In the genomic region with DNA sequence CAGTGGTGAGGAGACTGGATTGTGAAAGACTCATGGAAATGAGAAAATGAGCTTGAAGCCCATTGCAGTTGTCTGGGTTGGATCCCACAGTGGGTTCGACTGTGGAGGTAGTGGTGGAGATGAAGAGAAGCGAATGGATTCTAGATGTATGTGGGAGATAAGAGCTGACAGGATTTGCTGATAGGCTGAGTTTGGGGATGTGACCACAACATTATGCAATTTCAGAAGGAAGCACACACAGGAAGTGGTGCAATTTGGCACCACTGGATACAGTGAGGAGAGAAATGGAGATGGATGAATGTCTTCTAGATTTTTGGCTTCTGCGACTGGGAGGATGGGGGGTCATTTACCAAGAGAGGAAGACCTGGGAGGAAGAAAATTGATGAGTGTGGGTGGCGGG, we compare ENCODE assay signal across 19 cellular contexts.
"Had no signal": no experiment of that assay in that cellular context is flagged by ENCODE, and none has a peak within 500 bp of the region (broad histone marks: within the 10 kb centered on the region; RNA-seq: fewer than 3 reads in every experiment).

No MANE protein-coding gene starts in this region.

- H3K27me3 ChIP-seq: heart right ventricle, pancreas, stomach, testis, upper lobe of left lung had no signal

- H3K4me3 Mint-ChIP-seq: activated T-helper 1 cell treated with anti-CD3 and anti-CD28 coated beads, Interleukin-12 subunit alpha, Interleukin-12 subunit beta, Interleukin-2, Interleukin-4 antibody, amounts not matched to agents 30 ng/mL and 10 ng/mL and 1 ng/mL, durations not matched to agents 14 hours and 24 hours and 36 hours; dendritic cell treated with granulocyte-macrophage colony-stimulating factor and Interleukin-4, amounts not matched to agents 40 ng/mL and 50 ng/mL, for 4 days had no signal

- H3K4me3 ChIP-seq: heart right ventricle, lung, pancreas, stomach, testis, upper lobe of left lung had no signal

- DNase-seq: activated CD4-positive, alpha-beta T cell treated with anti-CD3 and anti-CD28 coated beads, Interleukin-2, amount 50 U/mL, for 1 hour; activated naive CD4-positive, alpha-beta T cell; aorta; cerebellar nuclear complex; effector memory CD4-positive, alpha-beta T cell; heart right ventricle; left colon; midbrain; pancreas; stimulated activated CD4-positive, alpha-beta T cell treated with anti-CD3 and anti-CD28 coated beads, Interleukin-1b, Interleukin-23, amount 100 ng/mL, for 48 hours; stomach; testis; upper lobe of left lung had no signal

- ATAC-seq: activated CD4-positive, CD25-positive, alpha-beta regulatory T cell treated with anti-CD3 and anti-CD28 coated beads, Interleukin-2, amount 50 U/mL, for 24 hours; left colon had no signal

- H3K27ac ChIP-seq: epithelial cell of prostate, pancreas, stomach, testis, upper lobe of left lung had no signal

- H3K4me1 ChIP-seq: pancreas, testis had no signal

- FAIRE-seq: frontal cortex, pancreas had no signal

- H3K9me3 Mint-ChIP-seq: activated T-helper 1 cell treated with anti-CD3 and anti-CD28 coated beads, Interleukin-12 subunit alpha, Interleukin-12 subunit beta, Interleukin-2, Interleukin-4 antibody, amounts not matched to agents 30 ng/mL and 10 ng/mL and 1 ng/mL, durations not matched to agents 14 hours and 24 hours and 36 hours; dendritic cell treated with granulocyte-macrophage colony-stimulating factor and Interleukin-4, amounts not matched to agents 40 ng/mL and 50 ng/mL, for 4 days had no signal

- H3K9me3 ChIP-seq: heart right ventricle, pancreas, stomach, testis, upper lobe of left lung had no signal

- H3K36me3 ChIP-seq: heart right ventricle, pancreas, stomach, upper lobe of left lung had no signal

- H3K27ac Mint-ChIP-seq: activated T-helper 1 cell treated with anti-CD3 and anti-CD28 coated beads, Interleukin-12 subunit alpha, Interleukin-12 subunit beta, Interleukin-2, Interleukin-4 antibody, amounts not matched to agents 30 ng/mL and 10 ng/mL and 1 ng/mL, durations not matched to agents 14 hours and 24 hours and 36 hours had no signal
